Comparison of ENCODE assay signal across 9 cellular contexts in genomic region chr15:74845208-74845568, GRCh38. TPM values are rescaled to one million over a fixed set of nuclear protein-coding genes. Genes with fewer than 3 reads are reported as not detected.
A peak's percentile ranks its signal among the peaks of the same experiment; 100 is the strongest.
DNase-seq lines count a peak whose midpoint lies in the region; ATAC-seq and TF ChIP-seq lines count a peak whose summit lies in the region.
"Had no signal": no experiment of that assay in that cellular context is flagged by ENCODE, and none has a peak within 500 bp of the region (broad histone marks: within the 10 kb centered on the region; RNA-seq: fewer than 3 reads in every experiment).

No MANE protein-coding gene starts in this region.

- peaks cover 38% of the 10 kb centered on the region for H3K36me3 ChIP-seq in OCI-LY1 (ENCODE audit: insufficient read depth, low read length)
- peaks cover 0 to 35% of the 10 kb centered on the region in 2 donors for H3K36me3 ChIP-seq in esophagus (ENCODE audit: control insufficient read depth in 2 of 2, insufficient read depth in 2 of 2, low read length in 1 of 2)

- H3K9me2 ChIP-seq in OCI-LY1 (ENCODE audit: low read depth, low read length) = no peaks in the 10 kb centered on the region

- DNase-seq in activated CD8-positive, alpha-beta memory T cell treated with anti-CD3 and anti-CD28 coated beads for 24 hours = peak; percentile 83
- peak; percentile 29 for DNase-seq in stimulated activated CD8-positive, alpha-beta memory T cell treated with anti-CD3 and anti-CD28 coated beads, Interleukin-12 subunit alpha, Interleukin-12 subunit beta, amount 100 ng/mL, for 1 hour (ENCODE audit: low read depth)
- no peak for DNase-seq in GM20000 (ENCODE audit: low spot score)
- no peak for DNase-seq in NCI-H345 treated with DMSO at 0.1 percent for 48 hours (lab: John Stamatoyannopoulos, UW; ENCODE audit: unreplicated experiment)
- no peak for DNase-seq in GM13976 (ENCODE audit: low spot score)

- H3K9ac ChIP-seq in OCI-LY1 (ENCODE audit: low read length) = no peak overlapping the region; the same call in 1 of the 2 replicates

- no peaks in the 10 kb centered on the region for H4K20me1 ChIP-seq in OCI-LY1 (ENCODE audit: insufficient read depth, low read length)

- H3F3A ChIP-seq in OCI-LY1 (ENCODE audit: insufficient read depth, low read length) = no peaks in the 10 kb centered on the region

- H3K9me3 ChIP-seq in OCI-LY1 (ENCODE audit: low read length) = no peaks in the 10 kb centered on the region
- H3K9me3 ChIP-seq in esophagus (ENCODE audit: control insufficient read depth in 2 of 2, insufficient read depth in 1 of 2, low read depth in 1 of 2, low read length in 1 of 2) = no peaks in the 10 kb centered on the region

- H3K27me3 ChIP-seq in OCI-LY1 (ENCODE audit: insufficient read depth, low read length) = no peaks in the 10 kb centered on the region
- H3K27me3 ChIP-seq in esophagus (ENCODE audit: control insufficient read depth in 1 of 2, insufficient read depth in 2 of 2, low read length in 2 of 2) = no peaks in the 10 kb centered on the region

- H3K27ac ChIP-seq in OCI-LY1 (ENCODE audit: low read depth, low read length, poor library complexity, severe bottlenecking) (peak overlapping the region; percentile 67), esophagus (ENCODE audit: low read depth in 2 of 2, low read length in 1 of 2) (peak overlapping the region; percentile 91 to 96)

- no peak overlapping the region for H2AFZ ChIP-seq in OCI-LY1 (ENCODE audit: low read length)

- in situ Hi-C loops in GM13976 (cut with MboI; ENCODE audit: low sequenced_read_pairs, unreplicated experiment) = no loop called here

- TF ChIP-seq CTCF in OCI-LY1 (IDR thresholded peaks at IDR 0.05; ENCODE audit: low read length) = no peak
- TF ChIP-seq CTCF in GM20000 (IDR thresholded peaks at IDR 0.05; ENCODE audit: extremely low read depth, missing control alignments) = no peak
- no peak for TF ChIP-seq CTCF in GM13976 (IDR thresholded peaks at IDR 0.05; ENCODE audit: borderline replicate concordance, control extremely low read depth, extremely low read depth, insufficient read depth, missing control alignments)

- H3K4me2 ChIP-seq in OCI-LY1 (ENCODE audit: low read length) = no peak overlapping the region

- ATAC-seq in HG02840 (IDR thresholded peaks at IDR 0.05; ENCODE audit: low FRiP score, unreplicated experiment) = no peak
- ATAC-seq: Panc1 had no signal

- no peaks in the 10 kb centered on the region for H3K79me2 ChIP-seq in OCI-LY1 (ENCODE audit: insufficient read depth, low read length)

- 61 to 63% methylated on average over 5 of the region's 5 CpGs for WGBS in esophagus, 2 donors

- H3K4me3 ChIP-seq in OCI-LY1 (ENCODE audit: low read depth, low read length, poor library complexity, severe bottlenecking) (no peak overlapping the region), esophagus (ENCODE audit: low read depth in 1 of 2, low read length in 2 of 2) (no peak overlapping the region)

- H3K4me1 ChIP-seq in OCI-LY1 (ENCODE audit: insufficient read depth, low read length, severe bottlenecking) (peaks cover 47% of the 10 kb centered on the region), esophagus (ENCODE audit: control insufficient read depth in 2 of 2, insufficient read depth in 2 of 2, low read length in 1 of 2) (peaks cover 2 to 21% of the 10 kb centered on the region in 2 donors)

RNA-seq across cellular contexts. Expression of gene ULK3, which starts 2.2 kb away (rescaled TPM):
- polyA plus RNA-seq in esophagus = 100 to 1,000 TPM in 1 of 2 donors, 10 to 100 TPM in 1; 68.8 to 143 TPM

RNA-seq across cellular contexts. Expression of gene CPLX3, which starts 18.8 kb away (rescaled TPM):
- 1 to 10 TPM in 1 of 2 donors, under 1 TPM in 1; 0.48 to 1.2 TPM for polyA plus RNA-seq in esophagus

RNA-seq across cellular contexts. Expression of gene SCAMP2, which starts 28.0 kb away (rescaled TPM):
- polyA plus RNA-seq in esophagus = 10 to 100 TPM; 58.9 to 62.3 TPM

RNA-seq across cellular contexts. Expression of gene LMAN1L, which starts 32.6 kb away (rescaled TPM):
- under 1 TPM; 0.27 to 0.61 TPM for polyA plus RNA-seq in esophagus

RNA-seq across cellular contexts. Expression of gene MPI, which starts 44.7 kb away (rescaled TPM):
- 10 to 100 TPM; 26.5 to 27.4 TPM for polyA plus RNA-seq in esophagus

Comparison
In these comparisons a context has a peak if more than half of its experiments do, and no peak if none do; other contexts are left out.
1. DNase-seq: peak in activated CD8-positive, alpha-beta memory T cell treated with anti-CD3 and anti-CD28 coated beads for 24 hours (single experiment) and stimulated activated CD8-positive, alpha-beta memory T cell treated with anti-CD3 and anti-CD28 coated beads, Interleukin-12 subunit alpha, Interleukin-12 subunit beta, amount 100 ng/mL, for 1 hour (single experiment); none in GM20000 (single experiment), NCI-H345 treated with DMSO at 0.1 percent for 48 hours (single experiment) and GM13976 (single experiment).